ENCODE assay signal across 21 cellular contexts in the genomic region with DNA sequence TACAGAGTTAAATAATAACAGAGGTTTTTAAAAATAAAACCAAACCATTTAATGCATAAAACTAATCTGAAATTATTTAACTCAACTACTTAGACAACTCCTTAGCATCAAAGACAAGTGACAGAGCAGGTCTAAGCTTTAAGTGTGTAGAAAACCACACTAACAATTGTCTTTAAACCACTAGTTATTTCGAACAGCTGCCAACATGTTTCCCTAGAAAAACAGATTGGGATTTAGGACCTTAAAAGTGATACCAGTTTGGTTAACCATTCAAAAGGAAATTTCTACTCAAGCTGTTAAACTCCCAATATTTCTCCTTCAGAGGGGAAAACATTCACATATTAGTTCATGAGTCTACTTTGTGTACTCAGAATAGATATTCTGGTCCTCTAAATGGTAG.
"Had no signal": no experiment of that assay in that cellular context is flagged by ENCODE, and none has a peak within 500 bp of the region (broad histone marks: within the 10 kb centered on the region; RNA-seq: fewer than 3 reads in every experiment).

No MANE protein-coding gene starts in this region.

- DNase-seq: islet precursor cell; left ventricle myocardium inferior; midbrain; mucosa of descending colon; naive thymus-derived CD8-positive, alpha-beta T cell; nucleus accumbens; retina; right cardiac atrium; small intestine; spleen; stimulated activated CD4-positive, alpha-beta T cell treated with anti-CD3 and anti-CD28 coated beads, Interleukin-4, amount 100 ng/mL, for 24 hours; stimulated activated naive CD4-positive, alpha-beta T cell; tibial artery; trophoblast cell; upper lobe of right lung had no signal

- H3K4me3 ChIP-seq: hepatocyte, left ventricle myocardium inferior, lung, mucosa of descending colon, spleen, suprapubic skin, thoracic aorta, tibial artery, upper lobe of right lung had no signal

- H3K27me3 ChIP-seq: hepatocyte, spleen, suprapubic skin, tibial artery, upper lobe of right lung had no signal

- ATAC-seq: mucosa of descending colon; naive thymus-derived CD8-positive, alpha-beta T cell; right cardiac atrium; sciatic nerve; stimulated activated effector memory CD8-positive, alpha-beta T cell treated with anti-CD3 and anti-CD28 coated beads, Interleukin-12 subunit alpha, Interleukin-12 subunit beta, amount 100 ng/mL, for 72 hours; upper lobe of right lung had no signal

- H3K27ac ChIP-seq: hepatocyte, left ventricle myocardium inferior, spleen, suprapubic skin, thoracic aorta, tibial artery, upper lobe of right lung had no signal
